ENCODE assay signal across 24 cellular contexts in genomic region chr7:151024435-151025056, GRCh38. TPM values are rescaled to one million over a fixed set of nuclear protein-coding genes. Genes with fewer than 3 reads are reported as not detected.
DNase-seq lines count a peak whose midpoint lies in the region; FAIRE-seq and TF ChIP-seq lines count a peak whose summit lies in the region.
"Had no signal": no experiment of that assay in that cellular context is flagged by ENCODE, and none has a peak within 500 bp of the region (broad histone marks: within the 10 kb centered on the region; RNA-seq: fewer than 3 reads in every experiment).

TSS of gene ATG9B (minus strand) at chr7:151024494. CDS start at chr7:151024423, 71 bp downstream.

- TF ChIP-seq POLR2A in testis (IDR thresholded peaks at IDR 0.05) (no peak), H54 (IDR thresholded peaks at IDR 0.05; ENCODE audit: low read depth, low read length) (no peak)

- peak within 1 kb of the TSS; percentile 13 for H3K27ac Mint-ChIP-seq in activated CD4-positive, alpha-beta T cell treated with anti-CD3 and anti-CD28 coated beads, Interleukin-2, amount 10 ng/mL, durations not matched to agents 7 days and 5 days
- H3K27ac Mint-ChIP-seq in activated CD4-positive, alpha-beta T cell treated with anti-CD3 and anti-CD28 coated beads, Interleukin-2, amount 10 ng/mL, durations not matched to agents 24 days and 14 days, result no peak within 1 kb of the TSS
- H3K27ac Mint-ChIP-seq: endodermal cell had no signal

- peaks cover 18% of the 10 kb centered on the region for H3K27me3 Mint-ChIP-seq in activated CD4-positive, alpha-beta T cell treated with anti-CD3 and anti-CD28 coated beads, Interleukin-2, amount 10 ng/mL, durations not matched to agents 7 days and 5 days
- peaks cover 18% of the 10 kb centered on the region for H3K27me3 Mint-ChIP-seq in activated CD4-positive, alpha-beta T cell treated with anti-CD3 and anti-CD28 coated beads, Interleukin-2, amount 10 ng/mL, durations not matched to agents 24 days and 14 days

- H3K9me3 ChIP-seq in hepatocyte (ENCODE audit: low read depth) (no peaks in the 10 kb centered on the region), testis (no peaks in the 10 kb centered on the region)
- H3K9me3 ChIP-seq: left ventricle myocardium inferior, SK-N-SH had no signal

- POLR2A ChIA-PET in activated CD4-positive, alpha-beta T cell treated with anti-CD3 and anti-CD28 coated beads, Interleukin-2, amount 10 ng/mL, durations not matched to agents 7 days and 5 days (lab: Charles Lee), result no interaction called here

- no peak for TF ChIP-seq CTCF in hepatocyte (IDR thresholded peaks at IDR 0.05; ENCODE audit: poor library complexity)
- no peak for TF ChIP-seq CTCF in testis (IDR thresholded peaks at IDR 0.05)

- no peak for DNase-seq in activated CD4-positive, alpha-beta T cell treated with anti-CD3 and anti-CD28 coated beads, Interleukin-2, amount 10 ng/mL, durations not matched to agents 7 days and 5 days
- no peak for DNase-seq in activated CD4-positive, alpha-beta T cell treated with anti-CD3 and anti-CD28 coated beads, Interleukin-2, amount 10 ng/mL, durations not matched to agents 24 days and 14 days
- DNase-seq in SW480 (ENCODE audit: low spot score) (peak; percentile 30), hepatocyte (ENCODE audit: low spot score) (peak; percentile 46), testis (no peak), HPDE6-E6E7 (ENCODE audit: extremely low spot score) (no peak), H54 (ENCODE audit: insufficient read length, low spot score) (no peak)
- no peak for DNase-seq in stimulated activated CD4-positive, alpha-beta T cell treated with anti-CD3 and anti-CD28 coated beads, Interleukin-1b, Interleukin-23, amount 100 ng/mL, for 48 hours
- DNase-seq: activated CD4-positive, alpha-beta T cell treated with anti-CD3 and anti-CD28 coated beads, Interleukin-2, amount 50 U/mL, for 4 hours; amniotic stem cell; endodermal cell; foreskin fibroblast; GOT3; left ventricle myocardium inferior; MM.1S; naive B cell; NCI-H187 treated with DMSO at 0.1 percent for 48 hours; NCI-H526; SK-N-SH had no signal

- H3K9me2 ChIP-seq in hepatocyte (replicated peaks; ENCODE audit: insufficient read depth), result no peaks in the 10 kb centered on the region
- H3K9me2 ChIP-seq: SK-N-SH had no signal

- H3K4me1 ChIP-seq in hepatocyte (ENCODE audit: insufficient read depth) (peaks cover 12% of the 10 kb centered on the region), testis (peaks cover 7% of the 10 kb centered on the region)

- CTCF ChIA-PET in activated CD4-positive, alpha-beta T cell treated with anti-CD3 and anti-CD28 coated beads, Interleukin-2, amount 10 ng/mL, durations not matched to agents 7 days and 5 days (lab: Charles Lee), result interaction anchor here (1.2 to 8.5 kb wide), 3 partner anchors 9 to 15 kb away, joined by 3 to 79 read pairs (median 5); no protein-coding TSS in a partner anchor

- H3K36me3 Mint-ChIP-seq in activated CD4-positive, alpha-beta T cell treated with anti-CD3 and anti-CD28 coated beads, Interleukin-2, amount 10 ng/mL, durations not matched to agents 7 days and 5 days (ENCODE audit: low read depth), result peaks cover 2% of the 10 kb centered on the region
- peaks cover 4% of the 10 kb centered on the region for H3K36me3 Mint-ChIP-seq in activated CD4-positive, alpha-beta T cell treated with anti-CD3 and anti-CD28 coated beads, Interleukin-2, amount 10 ng/mL, durations not matched to agents 24 days and 14 days (ENCODE audit: low read depth)

- H3K27me3 ChIP-seq in hepatocyte (peaks cover 18% of the 10 kb centered on the region), testis (no peaks in the 10 kb centered on the region)

- H4K20me1 ChIP-seq in hepatocyte (ENCODE audit: insufficient read depth, poor library complexity, severe bottlenecking), result no peaks in the 10 kb centered on the region

- peaks cover 26% of the 10 kb centered on the region for H3K4me1 Mint-ChIP-seq in activated CD4-positive, alpha-beta T cell treated with anti-CD3 and anti-CD28 coated beads, Interleukin-2, amount 10 ng/mL, durations not matched to agents 7 days and 5 days
- peaks cover 18% of the 10 kb centered on the region for H3K4me1 Mint-ChIP-seq in activated CD4-positive, alpha-beta T cell treated with anti-CD3 and anti-CD28 coated beads, Interleukin-2, amount 10 ng/mL, durations not matched to agents 24 days and 14 days

- intact Hi-C loops in activated CD4-positive, alpha-beta T cell treated with anti-CD3 and anti-CD28 coated beads, Interleukin-2, amount 10 ng/mL, durations not matched to agents 24 days and 14 days (cut with micrococcal nuclease), result no loop called here
- intact Hi-C loops in testis (cut with DNase I; ENCODE audit: low total_unique reads), result no loop called here

- WGBS in hepatocyte (ENCODE audit: low lambda C conversion rate, missing lambda C conversion rate), result 82% methylated on average over 4 of the region's 4 CpGs
- WGBS in testis, 2 donors, result 76 to 78% methylated on average over 4 of the region's 4 CpGs

- no peak for FAIRE-seq in H54 (lab: Jason Lieb, UNC)
- FAIRE-seq: G401.6, GM12891, urothelium cell line had no signal

- no peak within 1 kb of the TSS for H2AFZ ChIP-seq in hepatocyte

- H3K4me3 ChIP-seq in hepatocyte, result no peak within 1 kb of the TSS
- no peak within 1 kb of the TSS for H3K4me3 ChIP-seq in testis
- H3K4me3 ChIP-seq: left ventricle myocardium inferior had no signal

- H3K9me3 Mint-ChIP-seq in activated CD4-positive, alpha-beta T cell treated with anti-CD3 and anti-CD28 coated beads, Interleukin-2, amount 10 ng/mL, durations not matched to agents 7 days and 5 days, result no peaks in the 10 kb centered on the region
- H3K9me3 Mint-ChIP-seq in activated CD4-positive, alpha-beta T cell treated with anti-CD3 and anti-CD28 coated beads, Interleukin-2, amount 10 ng/mL, durations not matched to agents 24 days and 14 days, result no peaks in the 10 kb centered on the region
- H3K9me3 Mint-ChIP-seq: endodermal cell; stimulated activated naive CD8-positive, alpha-beta T cell treated with anti-CD3 and anti-CD28 coated beads, Interleukin-15, Interleukin-2, amounts not matched to agents 100 ng/mL and 50 ng/mL, for 24 hours had no signal

- no peak within 1 kb of the TSS for H3K4me3 Mint-ChIP-seq in activated CD4-positive, alpha-beta T cell treated with anti-CD3 and anti-CD28 coated beads, Interleukin-2, amount 10 ng/mL, durations not matched to agents 7 days and 5 days
- no peak within 1 kb of the TSS for H3K4me3 Mint-ChIP-seq in activated CD4-positive, alpha-beta T cell treated with anti-CD3 and anti-CD28 coated beads, Interleukin-2, amount 10 ng/mL, durations not matched to agents 24 days and 14 days
- H3K4me3 Mint-ChIP-seq: endodermal cell; stimulated activated naive CD8-positive, alpha-beta T cell treated with anti-CD3 and anti-CD28 coated beads, Interleukin-15, Interleukin-2, amounts not matched to agents 100 ng/mL and 50 ng/mL, for 24 hours had no signal

- no peaks in the 10 kb centered on the region for H3K36me3 ChIP-seq in hepatocyte (replicated peaks; ENCODE audit: insufficient read depth, low read depth)
- no peaks in the 10 kb centered on the region for H3K36me3 ChIP-seq in testis (ENCODE audit: low read depth, missing control alignments)
- H3K36me3 ChIP-seq: left ventricle myocardium inferior had no signal

- H3K4me2 ChIP-seq in hepatocyte, result no peak within 1 kb of the TSS
- H3K4me2 ChIP-seq: SK-N-SH had no signal

- H3K79me2 ChIP-seq in hepatocyte, result peaks cover 6% of the 10 kb centered on the region

- no peak within 1 kb of the TSS for H3K27ac ChIP-seq in hepatocyte
- no peak within 1 kb of the TSS for H3K27ac ChIP-seq in testis
- H3K27ac ChIP-seq: left ventricle myocardium inferior had no signal

RNA-seq across cellular contexts. Expression of gene ATG9B, which starts in this region (rescaled TPM):
- total RNA-seq in activated CD4-positive, alpha-beta T cell treated with anti-CD3 and anti-CD28 coated beads, Interleukin-2, amount 10 ng/mL, durations not matched to agents 7 days and 5 days, result 10 to 100 TPM; 12.1 to 12.3 TPM
- 7.3 and 7.5 TPM in 2 replicates for total RNA-seq in activated CD4-positive, alpha-beta T cell treated with anti-CD3 and anti-CD28 coated beads, Interleukin-2, amount 10 ng/mL, durations not matched to agents 24 days and 14 days
- total RNA-seq in hepatocyte (0.64 and 0.80 TPM in 2 replicates), testis (10 to 100 TPM; 14.9 to 29.7 TPM)
- polyA plus RNA-seq in hepatocyte (2.4 and 13.2 TPM in 2 replicates), testis (ENCODE audit: insufficient read depth, low read depth, low replicate concordance) (24.8 TPM)
- total RNA-seq: HT1080, left ventricle myocardium inferior had no signal

Comparison
In these comparisons a context has a peak if more than half of its experiments do, and no peak if none do; other contexts are left out.
1. DNase-seq: peak in SW480 (single experiment) and hepatocyte (single experiment); none in activated CD4-positive, alpha-beta T cell treated with anti-CD3 and anti-CD28 coated beads, Interleukin-2, amount 10 ng/mL, durations not matched to agents 7 days and 5 days (single experiment), activated CD4-positive, alpha-beta T cell treated with anti-CD3 and anti-CD28 coated beads, Interleukin-2, amount 10 ng/mL, durations not matched to agents 24 days and 14 days (single experiment), testis (single experiment), HPDE6-E6E7 (single experiment), H54 (single experiment) and stimulated activated CD4-positive, alpha-beta T cell treated with anti-CD3 and anti-CD28 coated beads, Interleukin-1b, Interleukin-23, amount 100 ng/mL, for 48 hours (single experiment).